Comparison of ENCODE assay signal across 8 cellular contexts in genomic region chr7:92245487-92246362, GRCh38. TPM values are rescaled to one million over a fixed set of nuclear protein-coding genes. Genes with fewer than 3 reads are reported as not detected.
DNase-seq lines count a peak whose midpoint lies in the region; ATAC-seq, FAIRE-seq and TF ChIP-seq lines count a peak whose summit lies in the region.

A gene with protein sequence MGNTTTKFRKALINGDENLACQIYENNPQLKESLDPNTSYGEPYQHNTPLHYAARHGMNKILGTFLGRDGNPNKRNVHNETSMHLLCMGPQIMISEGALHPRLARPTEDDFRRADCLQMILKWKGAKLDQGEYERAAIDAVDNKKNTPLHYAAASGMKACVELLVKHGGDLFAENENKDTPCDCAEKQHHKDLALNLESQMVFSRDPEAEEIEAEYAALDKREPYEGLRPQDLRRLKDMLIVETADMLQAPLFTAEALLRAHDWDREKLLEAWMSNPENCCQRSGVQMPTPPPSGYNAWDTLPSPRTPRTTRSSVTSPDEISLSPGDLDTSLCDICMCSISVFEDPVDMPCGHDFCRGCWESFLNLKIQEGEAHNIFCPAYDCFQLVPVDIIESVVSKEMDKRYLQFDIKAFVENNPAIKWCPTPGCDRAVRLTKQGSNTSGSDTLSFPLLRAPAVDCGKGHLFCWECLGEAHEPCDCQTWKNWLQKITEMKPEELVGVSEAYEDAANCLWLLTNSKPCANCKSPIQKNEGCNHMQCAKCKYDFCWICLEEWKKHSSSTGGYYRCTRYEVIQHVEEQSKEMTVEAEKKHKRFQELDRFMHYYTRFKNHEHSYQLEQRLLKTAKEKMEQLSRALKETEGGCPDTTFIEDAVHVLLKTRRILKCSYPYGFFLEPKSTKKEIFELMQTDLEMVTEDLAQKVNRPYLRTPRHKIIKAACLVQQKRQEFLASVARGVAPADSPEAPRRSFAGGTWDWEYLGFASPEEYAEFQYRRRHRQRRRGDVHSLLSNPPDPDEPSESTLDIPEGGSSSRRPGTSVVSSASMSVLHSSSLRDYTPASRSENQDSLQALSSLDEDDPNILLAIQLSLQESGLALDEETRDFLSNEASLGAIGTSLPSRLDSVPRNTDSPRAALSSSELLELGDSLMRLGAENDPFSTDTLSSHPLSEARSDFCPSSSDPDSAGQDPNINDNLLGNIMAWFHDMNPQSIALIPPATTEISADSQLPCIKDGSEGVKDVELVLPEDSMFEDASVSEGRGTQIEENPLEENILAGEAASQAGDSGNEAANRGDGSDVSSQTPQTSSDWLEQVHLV (plus strand): TSS chr7:92245974. CDS start chr7:92294979, 49,005 bp downstream.
Gene KRIT1, minus strand, starts transcription at chr7:92245914. Its CDS starts 3,779 bp downstream, at chr7:92242135.

- TF ChIP-seq EP300 in HepG2 (IDR thresholded peaks at IDR 0.05; ENCODE audit: low read depth in 2 of 2, low read length in 2 of 2) (no peak; a peak in 1 of 4 replicates), HepG2 (CRISPR knock-in tag; IDR thresholded peaks at IDR 0.05; ENCODE audit: borderline replicate concordance) (no peak)

- no peak for FAIRE-seq in HepG2 (lab: Jason Lieb, UNC)

- H3K9ac ChIP-seq in HepG2 (ENCODE audit: insufficient read depth, low read depth, low read length): peak within 1 kb of the TSS; percentile 95

- peak within 1 kb of the TSS; percentile 81 for H3K4me2 ChIP-seq in HepG2 (ENCODE audit: low read depth, low read length)

- peak; percentile 67 to 69 for TF ChIP-seq POLR2A in HepG2 (IDR thresholded peaks at IDR 0.05; ENCODE audit: insufficient read depth in 1 of 2, low read depth in 2 of 2, low read length in 2 of 2)

- peak; percentile 52 for TF ChIP-seq RAD21 in HepG2 (CRISPR knock-in tag; IDR thresholded peaks at IDR 0.05)

- TF ChIP-seq CTCF in C4-2B (conservative IDR thresholded peaks at IDR 0.05) (no peak; the same call in 1 of the 2 replicates), HepG2 (CRISPR knock-in tag; IDR thresholded peaks at IDR 0.05) (peak; percentile 20; the same call in 1 of the 2 replicates)

- peaks cover 24% of the 10 kb centered on the region for H3K36me3 Mint-ChIP-seq in dendritic cell treated with granulocyte-macrophage colony-stimulating factor and Interleukin-4, amounts not matched to agents 40 ng/mL and 50 ng/mL, for 4 days (ENCODE audit: low read depth)

- no peaks in the 10 kb centered on the region for H3K9me3 ChIP-seq in HepG2 (ENCODE audit: low read length)

- POLR2A ChIA-PET in HepG2 (lab: Yijun Ruan, JAX): interaction anchor here (0.6 to 2.4 kb wide), 6 partner anchors 40 to 282 kb away, joined by 3 to 22 read pairs (median 4); partner anchors contain the start of genes GATAD1, LRRD1, PEX1 and RBM48

- H4K20me1 ChIP-seq in HepG2 (ENCODE audit: insufficient read depth, low read length): no peaks in the 10 kb centered on the region; the same call in 1 of the 2 replicates

- intact Hi-C loops in dendritic cell treated with granulocyte-macrophage colony-stimulating factor and Interleukin-4, amounts not matched to agents 40 ng/mL and 50 ng/mL, for 4 days (cut with micrococcal nuclease): loop anchor here (1.0 to 5.0 kb wide), 4 partner anchors 111 to 342 kb away; partner anchors contain the start of genes CYP51A1, GATAD1, PEX1 and RBM48
- intact Hi-C loops in HepG2 (cut with micrococcal nuclease; ENCODE audit: unreplicated experiment): loop anchor here (1.0 to 5.0 kb wide), 4 partner anchors 48 to 201 kb away; partner anchors contain the start of genes CYP51A1 and GATAD1

- ATAC-seq in GM19351 (IDR thresholded peaks at IDR 0.05; ENCODE audit: unreplicated experiment) (peak; percentile 77), HG03521 (IDR thresholded peaks at IDR 0.05; ENCODE audit: unreplicated experiment) (peak; percentile 64), HepG2 (peak; percentile 92)

- WGBS in HepG2 (ENCODE audit: low lambda C conversion rate): 2% methylated on average over 27 of the region's 72 CpGs

- peaks cover 35% of the 10 kb centered on the region for H3K4me1 ChIP-seq in HepG2 (ENCODE audit: insufficient read depth, low read length)

- H3K4me1 Mint-ChIP-seq in dendritic cell treated with granulocyte-macrophage colony-stimulating factor and Interleukin-4, amounts not matched to agents 40 ng/mL and 50 ng/mL, for 4 days (ENCODE audit: low read depth): peaks cover 27% of the 10 kb centered on the region

- H3K27ac Mint-ChIP-seq in dendritic cell treated with granulocyte-macrophage colony-stimulating factor and Interleukin-4, amounts not matched to agents 40 ng/mL and 50 ng/mL, for 4 days: peak within 1 kb of the TSS; percentile 97

- no peaks in the 10 kb centered on the region for H3K27me3 Mint-ChIP-seq in dendritic cell treated with granulocyte-macrophage colony-stimulating factor and Interleukin-4, amounts not matched to agents 40 ng/mL and 50 ng/mL, for 4 days

- peak within 1 kb of the TSS; percentile 79 to 98 (median 93) for H3K4me3 ChIP-seq in HepG2 (replicated peaks in 1 of 3; ENCODE audit: insufficient read depth in 1 of 3, low read depth in 2 of 3, low read length in 3 of 3)

- no TSS peak for BruUV-seq in HepG2 (replicated peaks; lab: Mats Ljungman, UMichigan)

- H3K36me3 ChIP-seq in HepG2 (replicated peaks in 1 of 2; ENCODE audit: control insufficient read depth in 1 of 2, insufficient read depth in 2 of 2, low read length in 2 of 2): peaks cover 2 to 5% of the 10 kb centered on the region in 2 experiments; a peak in 4 of 5 replicates

- DNase-seq in NCI-H748 (lab: John Stamatoyannopoulos, UW; ENCODE audit: unreplicated experiment) (peak; percentile 92), HepG2 (ENCODE audit: low spot score) (peak; percentile 86)
- peak; percentile 76 to 85 for DNase-seq in activated CD4-positive, alpha-beta T cell treated with anti-CD3 and anti-CD28 coated beads, Interleukin-2, amount 50 U/mL, for 24 hours (ENCODE audit: low read depth in 1 of 2, low spot score in 1 of 2)
- DNase-seq in stimulated activated CD4-positive, alpha-beta T cell treated with anti-CD3 and anti-CD28 coated beads, Interleukin-4, amount 100 ng/mL, for 4 hours: peak; percentile 79 to 85

- H3K27me3 ChIP-seq in HepG2 (ENCODE audit: control insufficient read depth in 1 of 2, insufficient read depth in 2 of 2, low read length in 2 of 2): no peaks in the 10 kb centered on the region; a peak in 1 of 5 replicates

- H3K27ac ChIP-seq in C4-2B: peak within 1 kb of the TSS; percentile 82
- H3K27ac ChIP-seq in HepG2 (ENCODE audit: extremely low read length, insufficient read depth, low read length): peak within 1 kb of the TSS; percentile 99

- CTCF ChIA-PET in HepG2 (lab: Yijun Ruan, JAX; ENCODE audit: low intra/inter-chr PET ratio, low total read pairs): no interaction called here

- in situ Hi-C loops in HepG2 (cut with HindIII; ENCODE audit: extremely low pct_ligation_motif_present, low pct_unique_long_range_greater_than_20kb): no loop called here

- H3K79me2 ChIP-seq in HepG2 (ENCODE audit: insufficient read depth, low read length): peaks cover 54% of the 10 kb centered on the region

- H3K9me3 Mint-ChIP-seq in dendritic cell treated with granulocyte-macrophage colony-stimulating factor and Interleukin-4, amounts not matched to agents 40 ng/mL and 50 ng/mL, for 4 days: no peaks in the 10 kb centered on the region

- H2AFZ ChIP-seq in HepG2 (ENCODE audit: low read length): peak within 1 kb of the TSS; percentile 76

- peak within 1 kb of the TSS; percentile 87 for H3K4me3 Mint-ChIP-seq in dendritic cell treated with granulocyte-macrophage colony-stimulating factor and Interleukin-4, amounts not matched to agents 40 ng/mL and 50 ng/mL, for 4 days

RNA-seq across cellular contexts. Expression of the first gene that starts in this region (rescaled TPM):
- total RNA-seq in HepG2 (2016; rRNA removed; fragmentation: Illumina TruSeq; extraction: Trizol): 26.6 and 29.6 TPM in 2 replicates
- 130 and 133 TPM in 2 replicates for total RNA-seq in HepG2 (2016; cell fraction: cytosol; rRNA removed; fragmentation: Illumina TruSeq; extraction: Trizol; ENCODE audit: low read depth)
- 28.0 and 29.0 TPM in 2 replicates for total RNA-seq in HepG2 (2016; cell fraction: insoluble cytoplasmic fraction; rRNA removed; fragmentation: Illumina TruSeq; extraction: Trizol)
- total RNA-seq in HepG2 (2016; cell fraction: membrane; rRNA removed; fragmentation: Illumina TruSeq; extraction: Trizol): 50.5 and 64.6 TPM in 2 replicates
- 30.0 and 30.8 TPM in 2 replicates for total RNA-seq in HepG2 (2016; cell fraction: nucleus; rRNA removed; fragmentation: Illumina TruSeq; extraction: Trizol)
- 24.8 and 28.7 TPM in 2 replicates for polyA plus RNA-seq in HepG2 (2011; rRNA removed)
- 11.0 and 16.4 TPM in 2 replicates for polyA plus RNA-seq in HepG2 (2011; cell fraction: cytosol; rRNA removed)
- polyA plus RNA-seq in HepG2 (2011; cell fraction: nucleus; rRNA removed): 33.1 and 34.3 TPM in 2 replicates
- 14.4 and 16.4 TPM in 2 replicates for polyA plus RNA-seq in HepG2 (2012)
- 0.88 and 1.3 TPM in 2 replicates for polyA plus RNA-seq in HepG2 (2016; cell fraction: cytosol; fragmentation: Illumina TruSeq; extraction: Trizol; ENCODE audit: low read depth)
- 17.6 and 18.3 TPM in 2 replicates for polyA plus RNA-seq in HepG2 (2016; cell fraction: insoluble cytoplasmic fraction; fragmentation: Illumina TruSeq; extraction: Trizol; ENCODE audit: low read depth)
- 5.8 and 6.9 TPM in 2 replicates for polyA plus RNA-seq in HepG2 (2016; cell fraction: membrane; fragmentation: Illumina TruSeq; extraction: Trizol; ENCODE audit: low read depth)
- polyA plus RNA-seq in HepG2 (2016; cell fraction: nucleus; fragmentation: Illumina TruSeq; extraction: Trizol; ENCODE audit: insufficient read depth, low read depth): 35.0 and 37.6 TPM in 2 replicates
- 31.3 and 58.8 TPM in 2 replicates for polyA minus RNA-seq in HepG2 (2011; rRNA and poly(A)+ RNA removed; ENCODE audit: low replicate concordance)
- 24.5 and 30.5 TPM in 2 replicates for polyA minus RNA-seq in HepG2 (2011; cell fraction: cytosol; rRNA and poly(A)+ RNA removed)
- polyA minus RNA-seq in HepG2 (2011; cell fraction: nucleus; rRNA and poly(A)+ RNA removed): 62.4 and 73.8 TPM in 2 replicates

RNA-seq across cellular contexts. Expression of gene KRIT1, which starts in this region (rescaled TPM):
- 29.4 and 31.2 TPM in 2 replicates for total RNA-seq in HepG2 (2016; rRNA removed; fragmentation: Illumina TruSeq; extraction: Trizol)
- 9.3 and 10.7 TPM in 2 replicates for total RNA-seq in HepG2 (2016; cell fraction: cytosol; rRNA removed; fragmentation: Illumina TruSeq; extraction: Trizol; ENCODE audit: low read depth)
- total RNA-seq in HepG2 (2016; cell fraction: insoluble cytoplasmic fraction; rRNA removed; fragmentation: Illumina TruSeq; extraction: Trizol): 32.5 and 32.9 TPM in 2 replicates
- 16.8 and 17.7 TPM in 2 replicates for total RNA-seq in HepG2 (2016; cell fraction: membrane; rRNA removed; fragmentation: Illumina TruSeq; extraction: Trizol)
- total RNA-seq in HepG2 (2016; cell fraction: nucleus; rRNA removed; fragmentation: Illumina TruSeq; extraction: Trizol): 34.8 and 48.4 TPM in 2 replicates
- 23.4 and 37.7 TPM in 2 replicates for polyA plus RNA-seq in HepG2 (2011; rRNA removed)
- 9.9 and 15.5 TPM in 2 replicates for polyA plus RNA-seq in HepG2 (2011; cell fraction: cytosol; rRNA removed)
- 33.6 and 34.0 TPM in 2 replicates for polyA plus RNA-seq in HepG2 (2011; cell fraction: nucleus; rRNA removed)
- 14.7 and 18.8 TPM in 2 replicates for polyA plus RNA-seq in HepG2 (2012)
- polyA plus RNA-seq in HepG2 (2016; cell fraction: cytosol; fragmentation: Illumina TruSeq; extraction: Trizol; ENCODE audit: low read depth): 1.3 TPM in 2 replicates
- polyA plus RNA-seq in HepG2 (2016; cell fraction: insoluble cytoplasmic fraction; fragmentation: Illumina TruSeq; extraction: Trizol; ENCODE audit: low read depth): 22.8 and 25.0 TPM in 2 replicates
- 5.0 and 5.4 TPM in 2 replicates for polyA plus RNA-seq in HepG2 (2016; cell fraction: membrane; fragmentation: Illumina TruSeq; extraction: Trizol; ENCODE audit: low read depth)
- polyA plus RNA-seq in HepG2 (2016; cell fraction: nucleus; fragmentation: Illumina TruSeq; extraction: Trizol; ENCODE audit: insufficient read depth, low read depth): 45.3 and 51.0 TPM in 2 replicates
- 63.6 and 109 TPM in 2 replicates for polyA minus RNA-seq in HepG2 (2011; rRNA and poly(A)+ RNA removed; ENCODE audit: low replicate concordance)
- polyA minus RNA-seq in HepG2 (2011; cell fraction: cytosol; rRNA and poly(A)+ RNA removed): 9.4 and 13.5 TPM in 2 replicates
- polyA minus RNA-seq in HepG2 (2011; cell fraction: nucleus; rRNA and poly(A)+ RNA removed): 99.1 and 114 TPM in 2 replicates

Comparison
In these comparisons a context has a peak if more than half of its experiments do, and no peak if none do; other contexts are left out.
1. Peak in every context shown above with its lines: DNase-seq, ATAC-seq, H3K4me3 ChIP-seq and H3K27ac ChIP-seq.